Comparison of ENCODE assay signal across 12 cellular contexts in genomic region chr21:34670962-34671348, GRCh38. TPM values are rescaled to one million over a fixed set of nuclear protein-coding genes. Genes with fewer than 3 reads are reported as not detected.
DNase-seq lines count a peak whose midpoint lies in the region; ATAC-seq and TF ChIP-seq lines count a peak whose summit lies in the region.
"Had no signal": no experiment of that assay in that cellular context is flagged by ENCODE, and none has a peak within 500 bp of the region (broad histone marks: within the 10 kb centered on the region; RNA-seq: fewer than 3 reads in every experiment).

No MANE protein-coding gene starts in this region.

- CTCF ChIA-PET in WTC11 (lab: Charles Lee): interaction anchor here (0.6 to 1.3 kb wide), 21 partner anchors 9 to 1759 kb away, joined by 3 to 6 read pairs (median 3); no protein-coding TSS in a partner anchor

- peaks cover 6% of the 10 kb centered on the region for H3K4me1 Mint-ChIP-seq in activated T-cell treated with anti-CD3 and anti-CD28 coated beads, Interleukin-2, amount 50 U/mL, for 24 hours (ENCODE audit: low read depth)
- H3K4me1 Mint-ChIP-seq in WTC11: peaks cover 25% of the 10 kb centered on the region

- no peaks in the 10 kb centered on the region for H3K9me3 ChIP-seq in thoracic aorta

- no peak overlapping the region for H3K27ac Mint-ChIP-seq in activated T-cell treated with anti-CD3 and anti-CD28 coated beads, Interleukin-2, amount 50 U/mL, for 24 hours
- H3K27ac Mint-ChIP-seq in WTC11: no peak overlapping the region

- no peak overlapping the region for H3K27ac ChIP-seq in thoracic aorta
- H3K27ac ChIP-seq: VCaP had no signal

- H3K36me3 Mint-ChIP-seq in activated T-cell treated with anti-CD3 and anti-CD28 coated beads, Interleukin-2, amount 50 U/mL, for 24 hours (ENCODE audit: low read depth): no peaks in the 10 kb centered on the region
- no peaks in the 10 kb centered on the region for H3K36me3 Mint-ChIP-seq in WTC11

- H3K9me3 Mint-ChIP-seq in activated T-cell treated with anti-CD3 and anti-CD28 coated beads, Interleukin-2, amount 50 U/mL, for 24 hours: no peaks in the 10 kb centered on the region
- H3K9me3 Mint-ChIP-seq in WTC11: no peaks in the 10 kb centered on the region

- DNase-seq in activated T-cell treated with anti-CD3 and anti-CD28 coated beads, Interleukin-2, amount 50 U/mL, for 24 hours: no peak
- no peak for DNase-seq in activated T-cell treated with anti-CD3 and anti-CD28 coated beads for 4 hours
- no peak for DNase-seq in WTC11 (ENCODE audit: low spot score)
- DNase-seq in kidney epithelial cell (ENCODE audit: low read depth): no peak
- no peak for DNase-seq in thoracic aorta (ENCODE audit: low spot score)
- DNase-seq: AML-193, left colon, NCI-H2029 treated with DMSO at 0.1 percent for 48 hours had no signal

- H3K4me3 ChIP-seq in kidney epithelial cell (ENCODE audit: low read depth, low read length) (peak overlapping the region; percentile 32), thoracic aorta (peak overlapping the region; percentile 67)

- TF ChIP-seq CTCF in WTC11 (IDR thresholded peaks at IDR 0.05): no peak
- peak; percentile 4 for TF ChIP-seq CTCF in kidney epithelial cell (IDR thresholded peaks at IDR 0.05; ENCODE audit: insufficient read depth, low read length, poor library complexity, severe bottlenecking)
- no peak for TF ChIP-seq CTCF in thoracic aorta (IDR thresholded peaks at IDR 0.05)

- ATAC-seq in WTC11: 0 out of 2 replicates have a peak, but pooled peaks have one; percentile 3
- no peak for ATAC-seq in thoracic aorta (ENCODE audit: insufficient number of reproducible peaks, low FRiP score, low read depth)
- no peak for ATAC-seq in HG03442 (IDR thresholded peaks at IDR 0.05; ENCODE audit: unreplicated experiment)
- ATAC-seq in HG03175 (IDR thresholded peaks at IDR 0.05; ENCODE audit: unreplicated experiment): no peak
- no peak for ATAC-seq in HG02840 (IDR thresholded peaks at IDR 0.05; ENCODE audit: low FRiP score, unreplicated experiment)

- H3K27me3 Mint-ChIP-seq in activated T-cell treated with anti-CD3 and anti-CD28 coated beads, Interleukin-2, amount 50 U/mL, for 24 hours: peaks cover 81% of the 10 kb centered on the region
- peaks cover 68% of the 10 kb centered on the region for H3K27me3 Mint-ChIP-seq in WTC11 (ENCODE audit: low read depth)

- H3K36me3 ChIP-seq in kidney epithelial cell (ENCODE audit: control insufficient read depth, insufficient read depth, low read length): no peaks in the 10 kb centered on the region
- H3K36me3 ChIP-seq in thoracic aorta: no peaks in the 10 kb centered on the region

- H3K4me3 Mint-ChIP-seq in activated T-cell treated with anti-CD3 and anti-CD28 coated beads, Interleukin-2, amount 50 U/mL, for 24 hours: peak overlapping the region; percentile 41
- peak overlapping the region; percentile 85 for H3K4me3 Mint-ChIP-seq in WTC11

- POLR2A ChIA-PET in WTC11 (lab: Charles Lee): interaction anchor here (0.7 kb wide), 1 partner anchor 132 kb away, joined by 14 read pairs; no protein-coding TSS in a partner anchor

- H3K4me1 ChIP-seq in thoracic aorta (ENCODE audit: control insufficient read depth in 1 of 2, low read depth in 2 of 2): peaks cover 15 to 16% of the 10 kb centered on the region in 2 donors

- peaks cover 50% of the 10 kb centered on the region for H3K27me3 ChIP-seq in kidney epithelial cell (ENCODE audit: control insufficient read depth, insufficient read depth, low read length)
- no peaks in the 10 kb centered on the region for H3K27me3 ChIP-seq in thoracic aorta (replicated peaks; ENCODE audit: insufficient read depth)

TF ChIP-seq in WTC11, 78 proteins besides CTCF, POLR2A, EP300 and RAD21:
- TF ChIP-seq MLX (CRISPR knock-in tag; IDR thresholded peaks at IDR 0.05) (no peak), FOXP1 (CRISPR knock-in tag; IDR thresholded peaks at IDR 0.05; ENCODE audit: borderline replicate concordance) (no peak), NFATC4 (CRISPR knock-in tag; IDR thresholded peaks at IDR 0.05) (no peak)

RNA-seq across cellular contexts. Expression of gene CLIC6, which starts 2.2 kb away (rescaled TPM):
- total RNA-seq in WTC11 (2021) (1.8 to 3.8 TPM (median 3.7 TPM) in 3 replicates), kidney epithelial cell (6.3 and 8.0 TPM in 2 replicates), thoracic aorta (1 to 10 TPM; 2.8 to 7.3 TPM)

RNA-seq across cellular contexts. Expression of gene RCAN1, which starts 56.0 kb away (rescaled TPM):
- 5.4 to 5.9 TPM (median 5.6 TPM) in 3 replicates for total RNA-seq in WTC11 (2021)
- 70.6 and 82.4 TPM in 2 replicates for total RNA-seq in kidney epithelial cell
- 10 to 100 TPM; 39.3 to 45.2 TPM for total RNA-seq in thoracic aorta
